Comparison of ENCODE assay signal across 8 cellular contexts in genomic region chr22:50600541-50600940, GRCh38. TPM values are rescaled to one million over a fixed set of nuclear protein-coding genes. Genes with fewer than 3 reads are reported as not detected.
DNase-seq lines count a peak whose midpoint lies in the region; ATAC-seq and TF ChIP-seq lines count a peak whose summit lies in the region.

TSS of gene MAPK8IP2 (plus strand) at chr22:50600793. CDS start at chr22:50600819, 26 bp downstream.

- peak; percentile 42 to 60 for ATAC-seq in naive thymus-derived CD8-positive, alpha-beta T cell
- ATAC-seq in GM18502 (IDR thresholded peaks at IDR 0.05; ENCODE audit: poor library complexity, unreplicated experiment) (no peak), GM18858 (IDR thresholded peaks at IDR 0.05; ENCODE audit: unreplicated experiment) (no peak)

- DNase-seq in COLO668 (lab: John Stamatoyannopoulos, UW; ENCODE audit: unreplicated experiment) (peak; percentile 65), NCI-H1105 treated with DMSO at 0.1 percent for 48 hours (lab: John Stamatoyannopoulos, UW) (peak; percentile 35), cardiac fibroblast (ENCODE audit: low read depth in 2 of 2) (no peak), ureter (ENCODE audit: low spot score) (no peak)
- no peak for DNase-seq in naive thymus-derived CD8-positive, alpha-beta T cell
- no peak for DNase-seq in central memory CD4-positive, alpha-beta T cell

- no peak for TF ChIP-seq CTCF in cardiac fibroblast (IDR thresholded peaks at IDR 0.05; ENCODE audit: low read depth, low read length)

- H3K27me3 Mint-ChIP-seq in naive thymus-derived CD8-positive, alpha-beta T cell = peaks cover 19 to 36% (median 24%) of the 10 kb centered on the region in 5 donors

- peak within 1 kb of the TSS; percentile 22 to 24 for H3K4me3 ChIP-seq in cardiac fibroblast (replicated peaks in 1 of 2; ENCODE audit: low read depth in 2 of 2, low read length in 2 of 2)

- H3K9me3 Mint-ChIP-seq in naive thymus-derived CD8-positive, alpha-beta T cell = peaks cover 0 to 5% (median 0%) of the 10 kb centered on the region in 9 donors

- POLR2A ChIA-PET in naive thymus-derived CD8-positive, alpha-beta T cell (lab: Charles Lee) = interaction anchor here (1.1 kb wide), 1 partner anchor 41 kb away, joined by 3 read pairs; no protein-coding TSS in a partner anchor

- peaks cover 7 to 17% (median 13%) of the 10 kb centered on the region in 4 donors for H3K4me1 Mint-ChIP-seq in naive thymus-derived CD8-positive, alpha-beta T cell

- H3K27ac Mint-ChIP-seq in naive thymus-derived CD8-positive, alpha-beta T cell = peak within 1 kb of the TSS in 4 of 10 donors; percentile 29 to 48 (median 33)

- peaks cover 12 to 16% (median 14%) of the 10 kb centered on the region in 3 donors for H3K36me3 Mint-ChIP-seq in naive thymus-derived CD8-positive, alpha-beta T cell

- H3K4me3 Mint-ChIP-seq in naive thymus-derived CD8-positive, alpha-beta T cell = peak within 1 kb of the TSS; percentile 52 to 84 (median 74)

RNA-seq across cellular contexts. Expression of gene MAPK8IP2, which starts in this region (rescaled TPM):
- total RNA-seq in naive thymus-derived CD8-positive, alpha-beta T cell = under 1 TPM; 0.22 to 0.62 TPM
- polyA plus RNA-seq in naive thymus-derived CD8-positive, alpha-beta T cell = not detected
- total RNA-seq in ureter = 0.83 TPM

Comparison
In these comparisons a context has a peak if more than half of its experiments do, and no peak if none do; other contexts are left out.
1. Peak in ATAC-seq in naive thymus-derived CD8-positive, alpha-beta T cell; RNA of the gene not detected or under 1 TPM.
2. DNase-seq: peak in COLO668 (single experiment) and NCI-H1105 treated with DMSO at 0.1 percent for 48 hours (single experiment); none in cardiac fibroblast (0 of 2), naive thymus-derived CD8-positive, alpha-beta T cell (0 of 10), ureter (single experiment) and central memory CD4-positive, alpha-beta T cell (single experiment).